ENCODE assay signal across 18 cellular contexts in the genomic region with DNA sequence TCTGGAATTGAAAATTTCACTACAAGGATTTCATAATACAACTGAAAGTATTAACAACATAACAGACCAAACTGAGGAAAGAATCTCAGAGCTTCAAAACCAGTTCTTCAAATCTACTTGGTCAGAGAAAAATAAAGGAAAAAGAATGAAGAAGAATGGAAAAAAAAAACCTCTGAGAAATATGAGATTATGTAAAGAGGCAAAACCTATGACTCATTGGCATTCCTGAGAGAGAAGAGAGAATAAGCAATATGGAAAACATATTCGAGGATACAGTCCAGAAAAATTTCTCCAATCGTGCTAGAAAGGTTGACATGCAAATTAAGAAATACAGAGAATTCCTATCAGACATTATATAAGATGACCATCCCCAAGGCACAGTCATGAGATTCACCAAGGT. TPM values are rescaled to one million over a fixed set of nuclear protein-coding genes. Genes with fewer than 3 reads are reported as not detected.
"Had no signal": no experiment of that assay in that cellular context is flagged by ENCODE, and none has a peak within 500 bp of the region (broad histone marks: within the 10 kb centered on the region; RNA-seq: fewer than 3 reads in every experiment).

No MANE protein-coding gene starts in this region.

- H3K4me1 ChIP-seq: ascending aorta, gastrocnemius medialis, heart right ventricle, testis had no signal

- ATAC-seq: effector memory CD8-positive, alpha-beta T cell; gastrocnemius medialis had no signal

- H3K4me3 ChIP-seq: ascending aorta, gastrocnemius medialis, heart right ventricle, testis had no signal

- H3K27ac ChIP-seq: ascending aorta, gastrocnemius medialis, heart right ventricle, testis, VCaP had no signal

- DNase-seq: activated CD4-positive, alpha-beta memory T cell treated with anti-CD3 and anti-CD28 coated beads, Interleukin-2, amount 10 ng/mL, durations not matched to agents 7 days and 5 days; activated gamma-delta T cell treated with Interleukin-2 at 50 U/mL for 16 hours; activated naive CD8-positive, alpha-beta T cell treated with anti-CD3 and anti-CD28 coated beads, Interleukin-2, amount 10 ng/mL, durations not matched to agents 7 days and 5 days; activated T-cell treated with anti-CD3 and anti-CD28 coated beads, Interleukin-2, amount 50 U/mL, for 48 hours; effector memory CD8-positive, alpha-beta T cell; erythroblast; gastrocnemius medialis; heart right ventricle; kidney; mesendoderm; nephron progenitor cell; stimulated activated CD4-positive, alpha-beta T cell treated with anti-CD3 and anti-CD28 coated beads, Interleukin-4, amount 100 ng/mL, for 1 hour; T1000; testis had no signal

- H3K27me3 ChIP-seq: ascending aorta, gastrocnemius medialis, heart right ventricle, testis had no signal

- H3K9me3 ChIP-seq: gastrocnemius medialis, testis had no signal

RNA-seq across cellular contexts. Expression of a gene that starts 23.4 kb away (rescaled TPM):
- total RNA-seq: ascending aorta, osteoblast, pulmonary artery endothelial cell had no signal
